ENCODE assay signal across 33 cellular contexts in the genomic region with DNA sequence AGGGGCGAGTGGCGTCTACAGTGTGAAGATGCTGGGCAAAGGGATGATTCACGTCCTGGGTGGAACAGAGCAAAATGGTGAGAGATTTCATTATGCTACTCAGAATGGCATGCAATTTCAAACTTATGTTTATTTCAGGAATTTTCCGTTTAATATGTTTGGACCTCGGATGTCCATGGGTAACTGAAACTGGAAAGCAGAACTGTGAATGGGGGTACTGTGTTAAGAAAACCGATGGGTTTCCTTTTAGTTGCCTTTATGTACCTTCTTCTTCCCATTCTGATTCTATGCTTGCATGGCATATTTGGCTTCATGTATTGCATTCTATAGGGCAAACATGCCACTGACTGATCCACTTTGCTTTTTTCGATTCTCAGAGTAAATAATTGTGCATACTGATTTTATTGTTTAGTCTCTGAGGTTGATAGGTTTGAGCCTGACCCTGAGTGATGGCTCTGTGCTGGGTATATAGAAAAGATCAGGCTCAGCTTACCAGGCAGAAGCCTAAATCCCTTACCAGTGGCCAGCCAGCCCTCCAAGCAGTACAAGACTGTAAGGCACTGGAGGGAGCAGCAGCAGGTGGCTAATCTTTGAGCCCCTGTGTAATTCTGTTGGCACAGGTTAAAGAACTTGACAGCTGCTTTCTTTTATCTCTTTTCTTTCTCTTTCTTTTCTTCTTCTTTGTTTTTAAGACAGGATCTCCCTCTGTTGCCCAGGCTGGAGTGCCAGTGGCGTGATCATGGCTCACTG. TPM values are rescaled to one million over a fixed set of nuclear protein-coding genes. Genes with fewer than 3 reads are reported as not detected.
A peak's percentile ranks its signal among the peaks of the same experiment; 100 is the strongest.
DNase-seq lines count a peak whose midpoint lies in the region; ATAC-seq, FAIRE-seq and TF ChIP-seq lines count a peak whose summit lies in the region.
"Had no signal": no experiment of that assay in that cellular context is flagged by ENCODE, and none has a peak within 500 bp of the region (broad histone marks: within the 10 kb centered on the region; RNA-seq: fewer than 3 reads in every experiment).

No MANE protein-coding gene starts in this region.

- peaks cover 12% of the 10 kb centered on the region for H3K36me3 Mint-ChIP-seq in Caco-2 (ENCODE audit: insufficient read depth, unreplicated experiment)

- TF ChIP-seq EP300 in GM12878 (IDR thresholded peaks at IDR 0.05; ENCODE audit: borderline replicate concordance in 1 of 2, control insufficient read depth in 1 of 2, low read depth in 2 of 2, low read length in 2 of 2) = no peak

- FAIRE-seq in GM12878 (lab: Jason Lieb, UNC) = no peak
- FAIRE-seq: A204.1, astrocyte, GM19239 had no signal

- CTCF ChIA-PET in GM12878 (lab: Yijun Ruan, JAX) = no interaction called here
- CTCF ChIA-PET in Caco-2 (lab: Charles Lee) = no interaction called here

- H3K4me3 ChIP-seq in GM12878 = no peak overlapping the region
- H3K4me3 ChIP-seq in Caco-2 (ENCODE audit: low read depth, low read length) = no peak overlapping the region
- H3K4me3 ChIP-seq: cardiac muscle cell, colonic mucosa, Peyer's patch, right atrium auricular region, smooth muscle cell, upper lobe of right lung had no signal

- SMC1A ChIA-PET in GM12878 (lab: Charles Lee; ENCODE audit: uncharacterized antibody, unreplicated experiment) = no interaction called here

- no peaks in the 10 kb centered on the region for H3K9me3 ChIP-seq in GM12878 (replicated peaks; ENCODE audit: control insufficient read depth, insufficient read depth, low read length)
- H3K9me3 ChIP-seq in Caco-2 = no peaks in the 10 kb centered on the region
- H3K9me3 ChIP-seq: colonic mucosa, neutrophil, Peyer's patch, right atrium auricular region, upper lobe of right lung had no signal

- H3K27me3 ChIP-seq in GM12878 (replicated peaks in 1 of 2; ENCODE audit: control insufficient read depth in 2 of 2, insufficient read depth in 2 of 2, low read length in 1 of 2) = no peaks in the 10 kb centered on the region
- no peaks in the 10 kb centered on the region for H3K27me3 ChIP-seq in Caco-2 (replicated peaks; ENCODE audit: control insufficient read depth, insufficient read depth, low read length)
- H3K27me3 ChIP-seq: cardiac muscle cell, colonic mucosa, neutrophil, Peyer's patch, right atrium auricular region, upper lobe of right lung had no signal

- no peak overlapping the region for H3K4me3 Mint-ChIP-seq in Caco-2 (ENCODE audit: unreplicated experiment)
- H3K4me3 Mint-ChIP-seq: activated T-cell treated with anti-CD3 and anti-CD28 coated beads, Interleukin-2, amount 50 U/mL, for 4 hours; HFFc6; immature natural killer cell had no signal

- TF ChIP-seq RAD21 in GM12878 (IDR thresholded peaks at IDR 0.05; ENCODE audit: insufficient read depth, low read depth, low read length) = no peak

- in situ Hi-C loops in GM12878 (cut with MboI) = no loop called here

- WGBS in GM12878 (ENCODE audit: insufficient coverage, insufficient replicate concordance, low lambda C conversion rate, missing lambda C conversion rate) = 79% methylated on average over 8 of the region's 8 CpGs

- H3K27ac Mint-ChIP-seq in Caco-2 (ENCODE audit: unreplicated experiment) = no peak overlapping the region
- H3K27ac Mint-ChIP-seq: HFFc6, immature natural killer cell had no signal

- ATAC-seq in GM12878 (no peak), GM19397 (IDR thresholded peaks at IDR 0.05; ENCODE audit: unreplicated experiment) (no peak)
- ATAC-seq: activated T-cell treated with anti-CD3 and anti-CD28 coated beads, Interleukin-2, amount 50 U/mL, for 4 hours; left cardiac atrium; stimulated activated naive CD8-positive, alpha-beta T cell treated with anti-CD3 and anti-CD28 coated beads, Interleukin-15, Interleukin-2, amounts not matched to agents 100 U/mL and 50 U/mL, for 24 hours; upper lobe of right lung had no signal

- BruUV-seq in GM12878 (replicated peaks; lab: Mats Ljungman, UMichigan) (no TSS peak), Caco-2 (replicated peaks; lab: Mats Ljungman, UMichigan) (no TSS peak)

- TF ChIP-seq POLR2A in GM12878 (IDR thresholded peaks at IDR 0.05; ENCODE audit: low read depth, low read length) = no peak

- H3K79me2 ChIP-seq in GM12878 (ENCODE audit: control insufficient read depth, insufficient read depth, low read length) = peaks cover 50% of the 10 kb centered on the region

- peaks cover 13% of the 10 kb centered on the region for H3K4me1 Mint-ChIP-seq in Caco-2 (ENCODE audit: low read depth, unreplicated experiment)

- no peaks in the 10 kb centered on the region for H4K20me1 ChIP-seq in GM12878 (ENCODE audit: control insufficient read depth, insufficient read depth)

- intact Hi-C loops in GM12878 (cut with micrococcal nuclease; ENCODE audit: unreplicated experiment) = no loop called here
- intact Hi-C loops in Caco-2 (cut with micrococcal nuclease; ENCODE audit: unreplicated experiment) = no loop called here

- H3K36me3 ChIP-seq in GM12878 (ENCODE audit: control insufficient read depth in 2 of 2, insufficient read depth in 2 of 2, low read length in 1 of 2) (peaks cover 1 to 2% of the 10 kb centered on the region in 2 experiments; a peak in 1 of 4 replicates), Caco-2 (ENCODE audit: control insufficient read depth, insufficient read depth, low read length) (no peaks in the 10 kb centered on the region)
- H3K36me3 ChIP-seq: cardiac muscle cell, colonic mucosa, right atrium auricular region had no signal

- POLR2A ChIA-PET in GM12878 (lab: Charles Lee) = no interaction called here
- POLR2A ChIA-PET in Caco-2 (lab: Charles Lee) = no interaction called here

- peak overlapping the region; percentile 41 for H3K4me2 ChIP-seq in GM12878 (ENCODE audit: control insufficient read depth, insufficient read depth)
- H3K4me2 ChIP-seq: smooth muscle cell had no signal

- DNase-seq in SIG-M5 treated with dmso at 0.1 percent for 504 hours (lab: John Stamatoyannopoulos, UW; ENCODE audit: unreplicated experiment) (peak; percentile 64), SIG-M5 (lab: John Stamatoyannopoulos, UW) (no peak), NCI-H82 (lab: John Stamatoyannopoulos, UW) (peak; percentile 92), GM12878 (ENCODE audit: low read depth, low spot score) (no peak), medulla oblongata (ENCODE audit: extremely low spot score) (no peak), activated gamma-delta T cell (lab: John Stamatoyannopoulos, UW) (no peak), Caco-2 (no peak)
- DNase-seq: activated CD4-positive, alpha-beta T cell treated with anti-CD3 and anti-CD28 coated beads, Interleukin-2, amount 50 U/mL, for 1 hour; activated T-cell treated with anti-CD3 and anti-CD28 coated beads, Interleukin-2, amount 50 U/mL, for 4 hours; AML-193; colonic mucosa; DMS79 treated with DMSO at 0.1 percent for 48 hours; effector CD8-positive, alpha-beta T cell; GOT3; HFFc6; immature natural killer cell; left cardiac atrium; NCI-H1105; NCI-H187; Peyer's patch; posterior cingulate gyrus; SHP77; stimulated activated naive CD8-positive, alpha-beta T cell treated with anti-CD3 and anti-CD28 coated beads, Interleukin-15, Interleukin-2, amounts not matched to agents 100 U/mL and 50 U/mL, for 24 hours; upper lobe of right lung had no signal

- peak overlapping the region; percentile 15; the same call in 1 of the 2 replicates for H3K27ac ChIP-seq in GM12878 (ENCODE audit: control insufficient read depth, insufficient read depth)
- H3K27ac ChIP-seq: cardiac muscle cell, colonic mucosa, neutrophil, Peyer's patch, right atrium auricular region, upper lobe of right lung, VCaP had no signal

- no peak overlapping the region for H3K9ac ChIP-seq in GM12878 (ENCODE audit: control insufficient read depth, insufficient read depth, low read length)

- H3K27me3 Mint-ChIP-seq in Caco-2 (ENCODE audit: insufficient read depth, unreplicated experiment) = no peaks in the 10 kb centered on the region

- H3K9me3 Mint-ChIP-seq in Caco-2 (ENCODE audit: unreplicated experiment) = no peaks in the 10 kb centered on the region
- H3K9me3 Mint-ChIP-seq: activated T-cell treated with anti-CD3 and anti-CD28 coated beads, Interleukin-2, amount 50 U/mL, for 4 hours; HFFc6; immature natural killer cell had no signal

- RAD21 ChIA-PET in GM12878 (lab: Charles Lee; ENCODE audit: unreplicated experiment) = no interaction called here

- 0 out of 2 replicates have a peak, but pooled peaks cover 2% of the 10 kb centered on the region for H3K4me1 ChIP-seq in GM12878 (ENCODE audit: control insufficient read depth, insufficient read depth, low read length)
- no peaks in the 10 kb centered on the region for H3K4me1 ChIP-seq in Caco-2
- H3K4me1 ChIP-seq: colonic mucosa had no signal

- no peak overlapping the region for H2AFZ ChIP-seq in GM12878 (ENCODE audit: control insufficient read depth, low read depth, low read length)

- TF ChIP-seq CTCF in GM12878 (IDR thresholded peaks at IDR 0.05 in 2 of 3, conservative IDR thresholded peaks at IDR 0.05 in 1 of 3; ENCODE audit: control insufficient read depth in 2 of 3, extremely low read depth in 1 of 3, insufficient read depth in 1 of 3, low read depth in 3 of 3, low read length in 3 of 3) (no peak), Caco-2 (IDR thresholded peaks at IDR 0.05; ENCODE audit: insufficient read depth in 1 of 2, low read depth in 1 of 2, low read length in 1 of 2, severe bottlenecking in 1 of 2, unreplicated experiment in 1 of 2) (no peak)

RNA-seq across cellular contexts. Expression of gene QTRT2, which starts 4.5 kb away (rescaled TPM):
- 101 and 102 TPM in 2 replicates for total RNA-seq in GM12878 (2013; cell fraction: nucleolus; rRNA removed)
- 32.6 and 41.9 TPM in 2 replicates for total RNA-seq in GM12878 (2014; rRNA removed)
- total RNA-seq in GM12878 (2014; rRNA removed; fragmentation: Illumina TruSeq; extraction: Trizol) = 40.8 and 42.3 TPM in 2 replicates
- 31.6 and 33.9 TPM in 2 replicates for total RNA-seq in GM12878 (2021)
- 9.3 TPM for polyA plus RNA-seq in GM12878 (2011; ENCODE audit: low read depth)
- 21.4 and 28.6 TPM in 2 replicates for polyA plus RNA-seq in GM12878 (2011; rRNA removed)
- polyA plus RNA-seq in GM12878 (2011; cell fraction: cytosol; rRNA removed) = 12.2 and 12.8 TPM in 2 replicates
- polyA plus RNA-seq in GM12878 (2011; cell fraction: nucleus; rRNA removed) = 15.1 and 15.6 TPM in 2 replicates
- polyA plus RNA-seq in GM12878 (2012) = 10.3 and 11.2 TPM in 2 replicates
- polyA plus RNA-seq in GM12878 (2014; fragmentation: Illumina TruSeq; extraction: Trizol) = 38.2 and 46.4 TPM in 2 replicates
- polyA plus RNA-seq in GM12878 (2014; fragmentation: Nextera tagmentation; extraction: Ambion mirVana) = 10 to 100 TPM; 17.8 to 33.5 TPM
- polyA plus RNA-seq in GM12878 (2014; rRNA removed) = 22.7 and 23.3 TPM in 2 replicates
- polyA plus RNA-seq in GM12878 (2016; fragmentation: Nextera tagmentation; extraction: Ambion mirVana) = 10 to 100 TPM; 20.9 to 24.7 TPM
- 22.7 and 29.2 TPM in 2 replicates for polyA minus RNA-seq in GM12878 (2011; rRNA and poly(A)+ RNA removed)
- 14.2 and 16.5 TPM in 2 replicates for polyA minus RNA-seq in GM12878 (2011; cell fraction: cytosol; rRNA and poly(A)+ RNA removed)
- 23.2 and 32.7 TPM in 2 replicates for polyA minus RNA-seq in GM12878 (2011; cell fraction: nucleus; rRNA and poly(A)+ RNA removed)
- 30.7 and 35.7 TPM in 2 replicates for total RNA-seq in Caco-2 (2022)

RNA-seq across cellular contexts. Expression of gene CCDC191, which starts 4.8 kb away (rescaled TPM):
- total RNA-seq in GM12878 (2013; cell fraction: nucleolus; rRNA removed) = 19.0 and 19.3 TPM in 2 replicates
- total RNA-seq in GM12878 (2014; rRNA removed) = 1.4 and 2.2 TPM in 2 replicates
- 2.5 and 2.9 TPM in 2 replicates for total RNA-seq in GM12878 (2014; rRNA removed; fragmentation: Illumina TruSeq; extraction: Trizol)
- total RNA-seq in GM12878 (2021) = 1.5 and 1.7 TPM in 2 replicates
- polyA plus RNA-seq in GM12878 (2011; ENCODE audit: low read depth) = 1.9 TPM
- polyA plus RNA-seq in GM12878 (2011; rRNA removed) = 2.4 and 4.5 TPM in 2 replicates
- 0.84 and 0.96 TPM in 2 replicates for polyA plus RNA-seq in GM12878 (2011; cell fraction: cytosol; rRNA removed)
- polyA plus RNA-seq in GM12878 (2011; cell fraction: nucleus; rRNA removed) = 4.7 and 5.9 TPM in 2 replicates
- 2.9 and 3.3 TPM in 2 replicates for polyA plus RNA-seq in GM12878 (2012)
- polyA plus RNA-seq in GM12878 (2014; fragmentation: Illumina TruSeq; extraction: Trizol) = 2.6 and 4.0 TPM in 2 replicates
- 1 to 10 TPM; 1.3 to 1.6 TPM for polyA plus RNA-seq in GM12878 (2014; fragmentation: Nextera tagmentation; extraction: Ambion mirVana)
- polyA plus RNA-seq in GM12878 (2014; rRNA removed) = 1.7 and 2.2 TPM in 2 replicates
- 1 to 10 TPM; 1.2 to 1.7 TPM for polyA plus RNA-seq in GM12878 (2016; fragmentation: Nextera tagmentation; extraction: Ambion mirVana)
- 0.77 and 2.0 TPM in 2 replicates for polyA minus RNA-seq in GM12878 (2011; rRNA and poly(A)+ RNA removed)
- 0.67 and 0.83 TPM in 2 replicates for polyA minus RNA-seq in GM12878 (2011; cell fraction: cytosol; rRNA and poly(A)+ RNA removed)
- 2.2 and 2.6 TPM in 2 replicates for polyA minus RNA-seq in GM12878 (2011; cell fraction: nucleus; rRNA and poly(A)+ RNA removed)
- total RNA-seq in Caco-2 (2022) = 1.9 and 2.2 TPM in 2 replicates

Comparison
In these comparisons a context has a peak if more than half of its experiments do, and no peak if none do; other contexts are left out.
1. DNase-seq: peak in SIG-M5 treated with dmso at 0.1 percent for 504 hours (single experiment) and NCI-H82 (single experiment); none in SIG-M5 (single experiment), GM12878 (single experiment), medulla oblongata (single experiment), activated gamma-delta T cell (single experiment) and Caco-2 (0 of 2).